11 cellular contexts compared by ENCODE assay signal in the genomic region with DNA sequence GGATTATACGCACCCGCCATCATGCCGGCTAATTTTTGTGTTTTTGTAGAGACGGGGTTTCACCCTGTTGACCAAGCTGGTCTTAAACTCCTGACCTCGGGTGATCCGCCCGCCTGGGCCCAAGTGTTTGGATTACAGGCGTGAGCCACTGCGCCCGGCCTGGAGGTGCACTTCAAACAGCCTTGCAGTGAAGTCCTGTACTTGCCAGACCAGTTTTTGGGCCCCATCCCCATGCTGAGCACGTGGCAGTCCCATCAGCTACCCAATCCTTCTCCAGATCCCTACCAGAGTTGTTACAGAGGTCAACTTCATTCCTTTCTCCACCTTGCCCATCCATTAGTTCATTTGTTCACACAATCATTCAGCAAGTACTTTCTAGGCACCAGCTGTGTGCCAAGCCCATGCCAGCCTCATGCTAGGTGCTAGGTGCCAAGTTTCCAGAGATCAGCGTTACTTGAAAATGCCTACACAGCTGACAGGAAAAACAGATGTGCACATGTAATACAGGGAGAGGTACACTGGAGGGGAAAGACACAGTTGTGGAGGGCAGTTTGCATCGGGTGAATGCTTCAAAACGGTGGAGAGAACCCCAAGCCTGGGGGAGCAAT. TPM values are rescaled to one million over a fixed set of nuclear protein-coding genes. Genes with fewer than 3 reads are reported as not detected.
A peak's percentile ranks its signal among the peaks of the same experiment; 100 is the strongest.
DNase-seq lines count a peak whose midpoint lies in the region; ATAC-seq and TF ChIP-seq lines count a peak whose summit lies in the region.
"Had no signal": no experiment of that assay in that cellular context is flagged by ENCODE, and none has a peak within 500 bp of the region (broad histone marks: within the 10 kb centered on the region; RNA-seq: fewer than 3 reads in every experiment).

No MANE protein-coding gene starts in this region.

- CTCF ChIA-PET in OCI-LY7 (lab: Charles Lee; ENCODE audit: unreplicated experiment): interaction anchor here (0.6 kb wide), 1 partner anchor 93 kb away, joined by 3 read pairs; the partner anchor contains the start of gene TLR9

- H4K20me1 ChIP-seq in OCI-LY7 (ENCODE audit: insufficient read depth, low read length): no peaks in the 10 kb centered on the region; the same call in 1 of the 2 replicates
- no peaks in the 10 kb centered on the region for H4K20me1 ChIP-seq in osteoblast (ENCODE audit: insufficient read depth, low read length)

- H3K9ac ChIP-seq in iPS-15b (ENCODE audit: low read depth, low read length): no peak overlapping the region

- TF ChIP-seq CTCF in OCI-LY7 (conservative IDR thresholded peaks at IDR 0.05; ENCODE audit: low read length): no peak
- TF ChIP-seq CTCF in osteoblast (IDR thresholded peaks at IDR 0.05; ENCODE audit: extremely low read depth, low read depth, low read length): no peak

- H3K4me1 ChIP-seq in OCI-LY7 (ENCODE audit: insufficient read depth, low read length, poor library complexity, severe bottlenecking) (peaks cover 24% of the 10 kb centered on the region), iPS-15b (ENCODE audit: control insufficient read depth, insufficient read depth, low read length) (no peaks in the 10 kb centered on the region), osteoblast (ENCODE audit: insufficient read depth, low read length) (peaks cover 21% of the 10 kb centered on the region)
- H3K4me1 ChIP-seq: BE2C had no signal

- H3K79me2 ChIP-seq in OCI-LY7 (ENCODE audit: insufficient read depth, low read depth, low read length) (no peaks in the 10 kb centered on the region), osteoblast (ENCODE audit: insufficient read depth, low read length) (no peaks in the 10 kb centered on the region)

- no TSS peak for BruUV-seq in OCI-LY7 (replicated peaks; lab: Mats Ljungman, UMichigan)

- intact Hi-C loops in OCI-LY7 (cut with micrococcal nuclease; ENCODE audit: unreplicated experiment): no loop called here

- H3K27ac ChIP-seq in OCI-LY7 (ENCODE audit: low read depth, low read length, poor library complexity, severe bottlenecking): no peak overlapping the region
- H3K27ac ChIP-seq in osteoblast (ENCODE audit: low read depth, low read length): no peak overlapping the region
- H3K27ac ChIP-seq: sigmoid colon, tibial nerve had no signal

- DNase-seq in ELF-1 (ENCODE audit: low read depth, low spot score) (peak; percentile 59), OCI-LY7 (ENCODE audit: low spot score) (no peak), osteoblast (ENCODE audit: insufficient read length, low spot score, missing footprints) (peak; percentile 51), A172 (ENCODE audit: low spot score) (no peak), NCI-H1092 treated with DMSO at 0.1 percent for 48 hours (lab: John Stamatoyannopoulos, UW) (no peak), NCI-H510A treated with DMSO at 0.1 percent for 48 hours (lab: John Stamatoyannopoulos, UW) (no peak)
- DNase-seq: sigmoid colon had no signal

- H3K4me3 ChIP-seq in OCI-LY7 (ENCODE audit: low read depth, low read length, poor library complexity, severe bottlenecking): no peak overlapping the region
- peak overlapping the region; percentile 61 for H3K4me3 ChIP-seq in iPS-15b (ENCODE audit: low read depth, low read length)
- no peak overlapping the region for H3K4me3 ChIP-seq in osteoblast (ENCODE audit: insufficient read depth, low read length)

- H3K9me3 ChIP-seq in OCI-LY7 (ENCODE audit: low read length) (no peaks in the 10 kb centered on the region), iPS-15b (ENCODE audit: control insufficient read depth, insufficient read depth, low read length) (no peaks in the 10 kb centered on the region), osteoblast (ENCODE audit: low read depth, low read length) (no peaks in the 10 kb centered on the region)
- H3K9me3 ChIP-seq: BE2C, sigmoid colon, tibial nerve had no signal

- POLR2A ChIA-PET in OCI-LY7 (lab: Charles Lee): no interaction called here

- H3K36me3 ChIP-seq in OCI-LY7 (ENCODE audit: insufficient read depth, low read length): no peaks in the 10 kb centered on the region
- H3K36me3 ChIP-seq in iPS-15b (ENCODE audit: control insufficient read depth, insufficient read depth, low read length): no peaks in the 10 kb centered on the region
- no peaks in the 10 kb centered on the region for H3K36me3 ChIP-seq in osteoblast (ENCODE audit: insufficient read depth, low read length)
- H3K36me3 ChIP-seq: BE2C, sigmoid colon had no signal

- ATAC-seq in HG02938 (IDR thresholded peaks at IDR 0.05; ENCODE audit: unreplicated experiment): no peak

- no peaks in the 10 kb centered on the region for H3K9me2 ChIP-seq in OCI-LY7 (ENCODE audit: insufficient read depth, low read length)

- H2AFZ ChIP-seq in OCI-LY7 (ENCODE audit: low read length) (no peak overlapping the region), osteoblast (ENCODE audit: low read length) (no peak overlapping the region)

- peaks cover 11% of the 10 kb centered on the region for H3K27me3 ChIP-seq in iPS-15b (ENCODE audit: control insufficient read depth, insufficient read depth, low read length)
- peaks cover 9% of the 10 kb centered on the region for H3K27me3 ChIP-seq in osteoblast (ENCODE audit: insufficient read depth, low read length)
- H3K27me3 ChIP-seq: BE2C, sigmoid colon had no signal

- H3K4me2 ChIP-seq in OCI-LY7 (ENCODE audit: low read length) (0 out of 2 replicates have a peak overlapping the region, but pooled peaks have one; percentile 76), osteoblast (ENCODE audit: insufficient read depth, low read length) (peak overlapping the region; percentile 94)

RNA-seq across cellular contexts. Expression of gene DNAH1, which starts 2.2 kb away (rescaled TPM):
- total RNA-seq in OCI-LY7 (2014; rRNA removed; shearing (Covaris generic)): 14.2 and 18.3 TPM in 2 replicates
- 5.8 and 10.5 TPM in 2 replicates for total RNA-seq in OCI-LY7 (2022)
- 8.0 and 8.7 TPM in 2 replicates for total RNA-seq in osteoblast
- 0.69 and 3.1 TPM in 2 replicates for total RNA-seq in A172 (2014; rRNA removed; shearing (Covaris generic))

RNA-seq across cellular contexts. Expression of gene GLYCTK, which starts 30.7 kb away (rescaled TPM):
- total RNA-seq in OCI-LY7 (2014; rRNA removed; shearing (Covaris generic)): 24.5 and 28.1 TPM in 2 replicates
- total RNA-seq in OCI-LY7 (2022) (28.6 and 29.6 TPM in 2 replicates), osteoblast (13.8 and 15.0 TPM in 2 replicates)
- total RNA-seq in A172 (2014; rRNA removed; shearing (Covaris generic)): 5.4 and 6.8 TPM in 2 replicates

RNA-seq across cellular contexts. Expression of gene WDR82, which starts 39.8 kb away (rescaled TPM):
- 27.8 and 38.5 TPM in 2 replicates for total RNA-seq in OCI-LY7 (2014; rRNA removed; shearing (Covaris generic))
- total RNA-seq in OCI-LY7 (2022): 66.2 and 67.9 TPM in 2 replicates
- 54.2 and 58.3 TPM in 2 replicates for total RNA-seq in osteoblast
- total RNA-seq in A172 (2014; rRNA removed; shearing (Covaris generic)): 42.0 and 46.2 TPM in 2 replicates

Comparison
In these comparisons a context has a peak if more than half of its experiments do, and no peak if none do; other contexts are left out.
1. DNase-seq: peak in ELF-1 (single experiment) and osteoblast (single experiment); none in OCI-LY7 (single experiment), A172 (single experiment), NCI-H1092 treated with DMSO at 0.1 percent for 48 hours (single experiment) and NCI-H510A treated with DMSO at 0.1 percent for 48 hours (single experiment).